ENCODE assay signal across 1 cellular context in genomic region chr12:111636209-111636928, GRCh38.
TF ChIP-seq lines count a peak whose summit lies in the region.

No MANE protein-coding gene starts in this region.

TF ChIP-seq in K562, 482 proteins besides CTCF, POLR2A, EP300 and RAD21 (continued from another document and continues in another):
- peak; percentile 97 for TF ChIP-seq MYC (IDR thresholded peaks at IDR 0.05; ENCODE audit: low read depth, low read length)
- TF ChIP-seq MYC (CRISPR knock-in tag; IDR thresholded peaks at IDR 0.05; ENCODE audit: borderline replicate concordance, low read depth), result 0 out of 2 replicates have a peak, but pooled peaks have one; percentile 28
- TF ChIP-seq ZNF12 (CRISPR knock-in tag; IDR thresholded peaks at IDR 0.05), result no peak
- no peak for TF ChIP-seq ZNF551 (CRISPR knock-in tag; IDR thresholded peaks at IDR 0.05)
- TF ChIP-seq SOX6 (IDR thresholded peaks at IDR 0.05), result peak; percentile 71
- TF ChIP-seq XRCC5 (IDR thresholded peaks at IDR 0.05; ENCODE audit: low read depth, low read length), result no peak
- peak; percentile 31; the same call in 1 of the 2 replicates for TF ChIP-seq NBN (IDR thresholded peaks at IDR 0.05; ENCODE audit: low read depth)
- no peak for TF ChIP-seq PTRF (tag; IDR thresholded peaks at IDR 0.05)
- peak; percentile 80 for TF ChIP-seq ZNF740 (CRISPR knock-in tag; IDR thresholded peaks at IDR 0.05)
- peak in 1 of 2 experiments; percentile 65; a peak in 2 of 4 replicates for TF ChIP-seq ZNF740 (tag; IDR thresholded peaks at IDR 0.05)
- no peak for TF ChIP-seq YBX1 (IDR thresholded peaks at IDR 0.05)
- peak; percentile 30; the same call in 1 of the 2 replicates for TF ChIP-seq ETV1 (tag; conservative IDR thresholded peaks at IDR 0.05; ENCODE audit: low read depth)
- TF ChIP-seq FOXM1 (IDR thresholded peaks at IDR 0.05; ENCODE audit: low read depth), result peak; percentile 69; the same call in 1 of the 2 replicates
- TF ChIP-seq FOXM1 (CRISPR knock-in tag; IDR thresholded peaks at IDR 0.05; ENCODE audit: low read depth), result no peak
- TF ChIP-seq CTBP1 (IDR thresholded peaks at IDR 0.05; ENCODE audit: borderline replicate concordance), result no peak; the same call in 1 of the 2 replicates
- TF ChIP-seq NFRKB (IDR thresholded peaks at IDR 0.05; ENCODE audit: low read depth), result peak; percentile 81
- TF ChIP-seq STAT5B (CRISPR knock-in tag; IDR thresholded peaks at IDR 0.05), result no peak
- TF ChIP-seq CBX5 (IDR thresholded peaks at IDR 0.05; ENCODE audit: borderline replicate concordance, low read depth), result no peak
- no peak; the same call in 1 of the 2 replicates for TF ChIP-seq KLF1 (tag; IDR thresholded peaks at IDR 0.05)
- peak; percentile 69 for TF ChIP-seq RBFOX2 (IDR thresholded peaks at IDR 0.05; ENCODE audit: low read depth, low read length)
- TF ChIP-seq NFIC (IDR thresholded peaks at IDR 0.05), result peak; percentile 96
- TF ChIP-seq SREBF2 (CRISPR knock-in tag; IDR thresholded peaks at IDR 0.05), result no peak
- no peak for TF ChIP-seq ZKSCAN3 (CRISPR knock-in tag; IDR thresholded peaks at IDR 0.05)
- TF ChIP-seq RBM15 (IDR thresholded peaks at IDR 0.05; ENCODE audit: insufficient read depth, low read length), result no peak
- no peak for TF ChIP-seq ZNF561 (CRISPR knock-in tag; conservative IDR thresholded peaks at IDR 0.05)
- no peak for TF ChIP-seq STAT6 (CRISPR knock-in tag; IDR thresholded peaks at IDR 0.05)
- TF ChIP-seq GATAD2B (IDR thresholded peaks at IDR 0.05; ENCODE audit: borderline replicate concordance), result peak; percentile 81
- TF ChIP-seq LEF1 (IDR thresholded peaks at IDR 0.05), result peak; percentile 82
- no peak for TF ChIP-seq CHD7 (IDR thresholded peaks at IDR 0.05; ENCODE audit: low read depth, low read length)
- no peak for TF ChIP-seq NFYB (IDR thresholded peaks at IDR 0.05; ENCODE audit: extremely low read depth, insufficient read length)
- peak; percentile 44; the same call in 1 of the 2 replicates for TF ChIP-seq TOE1 (IDR thresholded peaks at IDR 0.05; ENCODE audit: borderline replicate concordance)
- TF ChIP-seq TOE1 (CRISPR knock-in tag; IDR thresholded peaks at IDR 0.05; ENCODE audit: borderline replicate concordance, low read depth), result no peak
- TF ChIP-seq ZNF354B (CRISPR knock-in tag; IDR thresholded peaks at IDR 0.05), result no peak
- peak; percentile 78 for TF ChIP-seq POLR2AphosphoS5 (IDR thresholded peaks at IDR 0.05; ENCODE audit: control insufficient read depth, insufficient read depth, low read depth, low read length)
- no peak for TF ChIP-seq SP2 (IDR thresholded peaks at IDR 0.05; ENCODE audit: extremely low read depth, low read depth, low read length, poor library complexity, severe bottlenecking)
- TF ChIP-seq ATF7 (IDR thresholded peaks at IDR 0.05), result peak; percentile 44; the same call in 1 of the 2 replicates
- no peak for TF ChIP-seq SMC3 (conservative IDR thresholded peaks at IDR 0.05; ENCODE audit: insufficient read depth, low read depth, low read length)
- TF ChIP-seq SIX5 (IDR thresholded peaks at IDR 0.05; ENCODE audit: borderline replicate concordance in 1 of 2, insufficient read depth in 1 of 2, low read depth in 1 of 2, low read length in 2 of 2), result no peak
- TF ChIP-seq CCNT2 (IDR thresholded peaks at IDR 0.05; ENCODE audit: borderline replicate concordance, extremely low read depth, insufficient read length, low read depth, low read length), result peak; percentile 49
- no peak for TF ChIP-seq ZNF57 (CRISPR knock-in tag; IDR thresholded peaks at IDR 0.05)
- no peak for TF ChIP-seq ATF3 (IDR thresholded peaks at IDR 0.05)
- TF ChIP-seq ATF3 (CRISPR knock-in tag; conservative IDR thresholded peaks at IDR 0.05), result no peak
- no peak for TF ChIP-seq PHF20 (IDR thresholded peaks at IDR 0.05; ENCODE audit: partially characterized antibody)
- no peak for TF ChIP-seq CEBPB (tag; IDR thresholded peaks at IDR 0.05)
- no peak for TF ChIP-seq IRF9 (tag; IDR thresholded peaks at IDR 0.05)
- TF ChIP-seq MAFG (tag; conservative IDR thresholded peaks at IDR 0.05), result no peak
